ENCODE assay signal across 8 cellular contexts in the genomic region with DNA sequence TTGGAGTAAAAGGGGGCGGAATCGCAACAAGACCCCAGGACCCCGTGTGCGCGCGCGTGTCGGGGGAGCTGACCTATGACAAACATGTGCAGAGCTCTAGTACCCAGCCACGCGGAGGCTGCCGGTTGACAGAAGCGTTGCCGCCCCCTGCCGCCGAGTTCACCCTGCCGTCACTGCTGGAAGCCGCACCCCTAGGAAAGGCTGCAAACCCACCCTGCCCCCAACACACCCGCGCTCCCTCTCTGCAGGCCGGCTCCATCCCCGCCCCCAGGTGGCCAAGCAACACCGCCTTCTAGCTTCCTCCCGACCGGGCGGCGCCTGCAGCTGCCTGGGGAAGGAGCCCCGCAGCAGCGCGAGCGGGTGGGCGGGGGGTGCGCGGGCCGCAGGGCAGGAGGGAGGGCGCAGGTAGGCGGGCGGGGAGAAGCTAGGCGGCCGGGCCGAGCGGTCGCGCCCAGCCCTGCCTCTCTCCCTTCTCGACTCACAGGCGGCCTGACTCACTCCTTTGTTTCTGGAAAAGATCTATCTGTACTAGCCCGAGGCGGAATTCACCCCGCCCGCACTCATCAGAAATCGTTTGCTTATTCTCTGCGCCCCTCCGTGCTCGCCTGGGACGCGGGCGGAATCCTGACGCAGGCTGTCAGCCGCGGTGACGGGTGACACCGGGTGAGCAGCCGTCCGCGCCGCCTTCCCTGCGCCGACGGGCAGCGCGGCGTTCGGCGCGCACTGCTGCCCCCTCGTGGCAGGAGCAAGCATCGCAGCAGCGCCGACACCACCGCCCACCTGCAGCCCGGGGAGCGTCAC.
A peak's percentile ranks its signal among the peaks of the same experiment; 100 is the strongest.
DNase-seq lines count a peak whose midpoint lies in the region; ATAC-seq and TF ChIP-seq lines count a peak whose summit lies in the region.

No MANE protein-coding gene starts in this region.

- H3K4me3 Mint-ChIP-seq in WTC11 = peak overlapping the region; percentile 90

- DNase-seq in AG09309 (ENCODE audit: low read depth) (peak; percentile 66), NCI-H2227 treated with DMSO at 0.1 percent for 48 hours (lab: John Stamatoyannopoulos, UW) (peak; percentile 82), WTC11 (ENCODE audit: low spot score) (peak; percentile 86), cardiac fibroblast (ENCODE audit: low read depth in 2 of 2) (peak; percentile 92 to 94), iris pigment epithelial cell (ENCODE audit: low read depth) (peak; percentile 94)
- peak; percentile 78 to 84 for DNase-seq in stimulated activated CD4-positive, alpha-beta T cell treated with anti-CD3 and anti-CD28 coated beads, Interleukin-12 subunit alpha, Interleukin-12 subunit beta, amount 100 ng/mL, for 24 hours (ENCODE audit: low read depth in 2 of 2)

- CTCF ChIA-PET in WTC11 (lab: Charles Lee) = interaction anchor here (0.6 to 2.6 kb wide), 67 partner anchors 9 to 1135 kb away, joined by 3 to 30 read pairs (median 4); partner anchors contain the start of genes GAP43 and ZBTB20

- H3K36me3 Mint-ChIP-seq in WTC11 = 0 out of 2 replicates have a peak, but pooled peaks cover 4% of the 10 kb centered on the region

- peak; percentile 91 for ATAC-seq in GM19023 (IDR thresholded peaks at IDR 0.05; ENCODE audit: unreplicated experiment)
- ATAC-seq in HG03280 (IDR thresholded peaks at IDR 0.05; ENCODE audit: unreplicated experiment) = peak; percentile 89
- ATAC-seq in WTC11 = peak; percentile 87

- TF ChIP-seq CTCF in AG09309 (IDR thresholded peaks at IDR 0.05; ENCODE audit: control insufficient read depth, insufficient read depth, low read depth, low read length, missing control alignments) = peak; percentile 80
- peak; percentile 97 for TF ChIP-seq CTCF in WTC11 (IDR thresholded peaks at IDR 0.05)
- TF ChIP-seq CTCF in cardiac fibroblast (IDR thresholded peaks at IDR 0.05; ENCODE audit: low read depth, low read length) = peak; percentile 77

- no peaks in the 10 kb centered on the region for H3K27me3 Mint-ChIP-seq in WTC11 (ENCODE audit: low read depth)

- H3K9me3 Mint-ChIP-seq in WTC11 = 0 out of 2 replicates have a peak, but pooled peaks cover 4% of the 10 kb centered on the region

- H3K27ac Mint-ChIP-seq in WTC11 = peak overlapping the region; percentile 51; the same call in 1 of the 2 replicates

- peak overlapping the region; percentile 56 for H3K4me3 ChIP-seq in AG09309 (ENCODE audit: control insufficient read depth, low read depth, low read length)
- H3K4me3 ChIP-seq in cardiac fibroblast (replicated peaks in 1 of 2; ENCODE audit: low read depth in 2 of 2, low read length in 2 of 2) = peak overlapping the region; percentile 60 to 62

- peaks cover 14% of the 10 kb centered on the region for H3K4me1 Mint-ChIP-seq in WTC11

- POLR2A ChIA-PET in WTC11 (lab: Charles Lee) = interaction anchor here (0.6 kb wide), 1 partner anchor 463 kb away, joined by 3 read pairs; no protein-coding TSS in a partner anchor

TF ChIP-seq in WTC11, 78 proteins besides CTCF, POLR2A, EP300 and RAD21 (continues in another document):
- TF ChIP-seq, protein P1, sequence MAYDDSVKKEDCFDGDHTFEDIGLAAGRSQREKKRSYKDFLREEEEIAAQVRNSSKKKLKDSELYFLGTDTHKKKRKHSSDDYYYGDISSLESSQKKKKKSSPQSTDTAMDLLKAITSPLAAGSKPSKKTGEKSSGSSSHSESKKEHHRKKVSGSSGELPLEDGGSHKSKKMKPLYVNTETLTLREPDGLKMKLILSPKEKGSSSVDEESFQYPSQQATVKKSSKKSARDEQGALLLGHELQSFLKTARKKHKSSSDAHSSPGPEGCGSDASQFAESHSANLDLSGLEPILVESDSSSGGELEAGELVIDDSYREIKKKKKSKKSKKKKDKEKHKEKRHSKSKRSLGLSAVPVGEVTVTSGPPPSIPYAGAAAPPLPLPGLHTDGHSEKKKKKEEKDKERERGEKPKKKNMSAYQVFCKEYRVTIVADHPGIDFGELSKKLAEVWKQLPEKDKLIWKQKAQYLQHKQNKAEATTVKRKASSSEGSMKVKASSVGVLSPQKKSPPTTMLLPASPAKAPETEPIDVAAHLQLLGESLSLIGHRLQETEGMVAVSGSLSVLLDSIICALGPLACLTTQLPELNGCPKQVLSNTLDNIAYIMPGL (CRISPR knock-in tag; IDR thresholded peaks at IDR 0.05) = peak; percentile 96
- TF ChIP-seq OVOL2 (CRISPR knock-in tag; IDR thresholded peaks at IDR 0.05; ENCODE audit: borderline replicate concordance) (no peak), GABPB1 (CRISPR knock-in tag; IDR thresholded peaks at IDR 0.05) (peak; percentile 17; the same call in 1 of the 2 replicates), GTF2I (CRISPR knock-in tag; conservative IDR thresholded peaks at IDR 0.05) (no peak), ZSCAN18 (CRISPR knock-in tag; IDR thresholded peaks at IDR 0.05) (0 out of 2 replicates have a peak, but pooled peaks have one; percentile 32), ZNF263 (CRISPR knock-in tag; IDR thresholded peaks at IDR 0.05; ENCODE audit: low read depth) (no peak), KAT7 (CRISPR knock-in tag; IDR thresholded peaks at IDR 0.05; ENCODE audit: borderline replicate concordance) (peak; percentile 88; the same call in 1 of the 2 replicates), NFYB (CRISPR knock-in tag; conservative IDR thresholded peaks at IDR 0.05; ENCODE audit: low read depth) (no peak), ZNF219 (CRISPR knock-in tag; IDR thresholded peaks at IDR 0.05; ENCODE audit: borderline replicate concordance) (no peak; the same call in 1 of the 2 replicates), MAX (CRISPR knock-in tag; IDR thresholded peaks at IDR 0.05) (peak; percentile 73)
- TF ChIP-seq, protein P2, sequence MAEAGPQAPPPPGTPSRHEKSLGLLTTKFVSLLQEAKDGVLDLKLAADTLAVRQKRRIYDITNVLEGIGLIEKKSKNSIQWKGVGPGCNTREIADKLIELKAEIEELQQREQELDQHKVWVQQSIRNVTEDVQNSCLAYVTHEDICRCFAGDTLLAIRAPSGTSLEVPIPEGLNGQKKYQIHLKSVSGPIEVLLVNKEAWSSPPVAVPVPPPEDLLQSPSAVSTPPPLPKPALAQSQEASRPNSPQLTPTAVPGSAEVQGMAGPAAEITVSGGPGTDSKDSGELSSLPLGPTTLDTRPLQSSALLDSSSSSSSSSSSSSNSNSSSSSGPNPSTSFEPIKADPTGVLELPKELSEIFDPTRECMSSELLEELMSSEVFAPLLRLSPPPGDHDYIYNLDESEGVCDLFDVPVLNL (CRISPR knock-in tag; IDR thresholded peaks at IDR 0.05; ENCODE audit: borderline replicate concordance, low read depth) = no peak
- TF ChIP-seq, protein P3, sequence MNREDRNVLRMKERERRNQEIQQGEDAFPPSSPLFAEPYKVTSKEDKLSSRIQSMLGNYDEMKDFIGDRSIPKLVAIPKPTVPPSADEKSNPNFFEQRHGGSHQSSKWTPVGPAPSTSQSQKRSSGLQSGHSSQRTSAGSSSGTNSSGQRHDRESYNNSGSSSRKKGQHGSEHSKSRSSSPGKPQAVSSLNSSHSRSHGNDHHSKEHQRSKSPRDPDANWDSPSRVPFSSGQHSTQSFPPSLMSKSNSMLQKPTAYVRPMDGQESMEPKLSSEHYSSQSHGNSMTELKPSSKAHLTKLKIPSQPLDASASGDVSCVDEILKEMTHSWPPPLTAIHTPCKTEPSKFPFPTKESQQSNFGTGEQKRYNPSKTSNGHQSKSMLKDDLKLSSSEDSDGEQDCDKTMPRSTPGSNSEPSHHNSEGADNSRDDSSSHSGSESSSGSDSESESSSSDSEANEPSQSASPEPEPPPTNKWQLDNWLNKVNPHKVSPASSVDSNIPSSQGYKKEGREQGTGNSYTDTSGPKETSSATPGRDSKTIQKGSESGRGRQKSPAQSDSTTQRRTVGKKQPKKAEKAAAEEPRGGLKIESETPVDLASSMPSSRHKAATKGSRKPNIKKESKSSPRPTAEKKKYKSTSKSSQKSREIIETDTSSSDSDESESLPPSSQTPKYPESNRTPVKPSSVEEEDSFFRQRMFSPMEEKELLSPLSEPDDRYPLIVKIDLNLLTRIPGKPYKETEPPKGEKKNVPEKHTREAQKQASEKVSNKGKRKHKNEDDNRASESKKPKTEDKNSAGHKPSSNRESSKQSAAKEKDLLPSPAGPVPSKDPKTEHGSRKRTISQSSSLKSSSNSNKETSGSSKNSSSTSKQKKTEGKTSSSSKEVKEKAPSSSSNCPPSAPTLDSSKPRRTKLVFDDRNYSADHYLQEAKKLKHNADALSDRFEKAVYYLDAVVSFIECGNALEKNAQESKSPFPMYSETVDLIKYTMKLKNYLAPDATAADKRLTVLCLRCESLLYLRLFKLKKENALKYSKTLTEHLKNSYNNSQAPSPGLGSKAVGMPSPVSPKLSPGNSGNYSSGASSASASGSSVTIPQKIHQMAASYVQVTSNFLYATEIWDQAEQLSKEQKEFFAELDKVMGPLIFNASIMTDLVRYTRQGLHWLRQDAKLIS (CRISPR knock-in tag; IDR thresholded peaks at IDR 0.05; ENCODE audit: borderline replicate concordance) = no peak

Comparison
In these comparisons a context has a peak if more than half of its experiments do, and no peak if none do; other contexts are left out.
1. Peak in every context shown above with its lines: DNase-seq, ATAC-seq and H3K4me3 ChIP-seq.